9 cellular contexts compared by ENCODE assay signal in genomic region chr4:4384837-4385236, GRCh38. TPM values are rescaled to one million over a fixed set of nuclear protein-coding genes. Genes with fewer than 3 reads are reported as not detected.
DNase-seq lines count a peak whose midpoint lies in the region; ATAC-seq and TF ChIP-seq lines count a peak whose summit lies in the region.
"Had no signal": no experiment of that assay in that cellular context is flagged by ENCODE, and none has a peak within 500 bp of the region (broad histone marks: within the 10 kb centered on the region; RNA-seq: fewer than 3 reads in every experiment).

No MANE protein-coding gene starts in this region.

- H3K9ac ChIP-seq in KMS-11: no peak overlapping the region

- H3K4me1 Mint-ChIP-seq in naive thymus-derived CD8-positive, alpha-beta T cell: peaks cover 13 to 29% (median 20%) of the 10 kb centered on the region in 4 donors

- H3K27ac ChIP-seq in KMS-11: no peak overlapping the region
- H3K27ac ChIP-seq: psoas muscle had no signal

- H3K36me3 ChIP-seq in KMS-11 (ENCODE audit: insufficient read depth): no peaks in the 10 kb centered on the region

- no peaks in the 10 kb centered on the region for H3K79me2 ChIP-seq in KMS-11 (ENCODE audit: insufficient read depth, low read depth)

- no peaks in the 10 kb centered on the region for H4K20me1 ChIP-seq in KMS-11 (ENCODE audit: insufficient read depth)

- H2AFZ ChIP-seq in KMS-11 (ENCODE audit: low read depth): no peak overlapping the region

- ATAC-seq in naive thymus-derived CD8-positive, alpha-beta T cell: no peak
- ATAC-seq in HG03469 (IDR thresholded peaks at IDR 0.05; ENCODE audit: unreplicated experiment) (no peak), HG02852 (IDR thresholded peaks at IDR 0.05; ENCODE audit: unreplicated experiment) (no peak)
- ATAC-seq: psoas muscle had no signal

- no peaks in the 10 kb centered on the region for H3K27me3 ChIP-seq in KMS-11 (ENCODE audit: insufficient read depth, low read depth)

- peak; percentile 29 for DNase-seq in NCI-H1092 (lab: John Stamatoyannopoulos, UW)
- no peak for DNase-seq in NCI-H1092 treated with DMSO at 0.1 percent for 48 hours (lab: John Stamatoyannopoulos, UW)
- DNase-seq in astrocyte of the spinal cord (ENCODE audit: low read depth, low spot score): no peak
- DNase-seq in naive thymus-derived CD8-positive, alpha-beta T cell: peak in 1 of 10 donors; percentile 19
- no peak for DNase-seq in activated gamma-delta T cell (lab: John Stamatoyannopoulos, UW)

- in situ Hi-C loops in astrocyte of the spinal cord (cut with HindIII; ENCODE audit: low sequenced_read_pairs): no loop called here

- H3K36me3 Mint-ChIP-seq in naive thymus-derived CD8-positive, alpha-beta T cell: no peaks in the 10 kb centered on the region

- H3K4me3 Mint-ChIP-seq in naive thymus-derived CD8-positive, alpha-beta T cell: peak overlapping the region; percentile 57 to 87 (median 75)

- TF ChIP-seq CTCF in KMS-11 (conservative IDR thresholded peaks at IDR 0.05; ENCODE audit: low read depth, low read length) (0 out of 2 replicates have a peak, but pooled peaks have one; percentile 20), astrocyte of the spinal cord (IDR thresholded peaks at IDR 0.05; ENCODE audit: low read depth, low read length) (peak; percentile 37)

- H3K27ac Mint-ChIP-seq in naive thymus-derived CD8-positive, alpha-beta T cell: peak overlapping the region in 4 of 10 donors; percentile 5 to 74 (median 56)

- H3K9me3 Mint-ChIP-seq in naive thymus-derived CD8-positive, alpha-beta T cell: peaks cover 0 to 2% (median 0%) of the 10 kb centered on the region in 9 donors

- H3K4me3 ChIP-seq in KMS-11 (IDR thresholded peaks at IDR 0.05; ENCODE audit: insufficient read depth, low read depth, low read length) (no peak overlapping the region), astrocyte of the spinal cord (ENCODE audit: low read depth, low read length) (no peak overlapping the region)
- H3K4me3 ChIP-seq: psoas muscle had no signal

- peaks cover 0 to 37% (median 0%) of the 10 kb centered on the region in 5 donors for H3K27me3 Mint-ChIP-seq in naive thymus-derived CD8-positive, alpha-beta T cell

- POLR2A ChIA-PET in naive thymus-derived CD8-positive, alpha-beta T cell (lab: Charles Lee): interaction anchor here (0.8 to 3.1 kb wide), 2 partner anchors 32 to 36 kb away, joined by 3 to 31 read pairs; no protein-coding TSS in a partner anchor

- H3K4me1 ChIP-seq in KMS-11 (ENCODE audit: low read depth, poor library complexity, severe bottlenecking): no peaks in the 10 kb centered on the region

- H3K4me2 ChIP-seq in KMS-11: no peak overlapping the region

RNA-seq across cellular contexts. Expression of gene NSG1, which starts 2.1 kb away (rescaled TPM):
- 10 to 100 TPM; 66.3 to 68.0 TPM for total RNA-seq in naive thymus-derived CD8-positive, alpha-beta T cell
- polyA plus RNA-seq in naive thymus-derived CD8-positive, alpha-beta T cell: 10 to 100 TPM; 28.1 to 66.1 (median 30.1) TPM
